9 cellular contexts compared by ENCODE assay signal in genomic region chr5:14105717-14106435, GRCh38. TPM values are rescaled to one million over a fixed set of nuclear protein-coding genes. Genes with fewer than 3 reads are reported as not detected.
DNase-seq lines count a peak whose midpoint lies in the region; ATAC-seq, FAIRE-seq and TF ChIP-seq lines count a peak whose summit lies in the region.
"Had no signal": no experiment of that assay in that cellular context is flagged by ENCODE, and none has a peak within 500 bp of the region (broad histone marks: within the 10 kb centered on the region; RNA-seq: fewer than 3 reads in every experiment).

No MANE protein-coding gene starts in this region.

- FAIRE-seq in RCC 7860 (lab: Jason Lieb, UNC) = peak; percentile 99

- no peak overlapping the region for H3K4me3 ChIP-seq in HAP-1
- no peak overlapping the region for H3K4me3 ChIP-seq in colonic mucosa

- in situ Hi-C loops in HAP-1 (cut with MboI; ENCODE audit: low sequenced_read_pairs) = no loop called here

- peaks cover 5% of the 10 kb centered on the region for H3K9me3 Mint-ChIP-seq in activated T-helper 2 cell treated with anti-CD3 and anti-CD28 coated beads, Interferon-gamma antibody, Interleukin-2, Interleukin-4, amounts not matched to agents 10 μg/mL and 5 μg/mL and 100 μg/mL, durations not matched to agents 14 hours and 24 hours and 36 hours

- no peak for ATAC-seq in HG02870 (IDR thresholded peaks at IDR 0.05; ENCODE audit: unreplicated experiment)

- no peak overlapping the region for H3K9ac ChIP-seq in colonic mucosa (ENCODE audit: low read depth in 2 of 2, low read length in 2 of 2)

- no peaks in the 10 kb centered on the region for H3K36me3 Mint-ChIP-seq in activated T-helper 2 cell treated with anti-CD3 and anti-CD28 coated beads, Interferon-gamma antibody, Interleukin-2, Interleukin-4, amounts not matched to agents 10 μg/mL and 5 μg/mL and 100 μg/mL, durations not matched to agents 14 hours and 24 hours and 36 hours (ENCODE audit: low read depth)
- H3K36me3 Mint-ChIP-seq: CD4-positive, CD25-positive, alpha-beta regulatory T cell had no signal

- no peak overlapping the region for H3K27ac Mint-ChIP-seq in activated T-helper 2 cell treated with anti-CD3 and anti-CD28 coated beads, Interferon-gamma antibody, Interleukin-2, Interleukin-4, amounts not matched to agents 10 μg/mL and 5 μg/mL and 100 μg/mL, durations not matched to agents 14 hours and 24 hours and 36 hours
- H3K27ac Mint-ChIP-seq: CD4-positive, CD25-positive, alpha-beta regulatory T cell had no signal

- TF ChIP-seq CTCF in colonic mucosa (IDR thresholded peaks at IDR 0.05) = no peak

- H3K4me3 Mint-ChIP-seq in activated T-helper 2 cell treated with anti-CD3 and anti-CD28 coated beads, Interferon-gamma antibody, Interleukin-2, Interleukin-4, amounts not matched to agents 10 μg/mL and 5 μg/mL and 100 μg/mL, durations not matched to agents 14 hours and 24 hours and 36 hours (ENCODE audit: low read depth) = no peak overlapping the region
- H3K4me3 Mint-ChIP-seq: CD4-positive, CD25-positive, alpha-beta regulatory T cell had no signal

- intact Hi-C loops in colonic mucosa (cut with DNase I) = loop anchor here (10.0 kb wide), 1 partner anchor 111 kb away; no protein-coding TSS in a partner anchor
- intact Hi-C loops in activated T-helper 2 cell treated with anti-CD3 and anti-CD28 coated beads, Interferon-gamma antibody, Interleukin-2, Interleukin-4, amounts not matched to agents 10 μg/mL and 5 μg/mL and 100 μg/mL, durations not matched to agents 14 hours and 24 hours and 36 hours (cut with micrococcal nuclease) = loop anchor here (5.0 kb wide), 1 partner anchor 166 kb away; no protein-coding TSS in a partner anchor

- H3K9me3 ChIP-seq in HAP-1 (no peaks in the 10 kb centered on the region), colonic mucosa (no peaks in the 10 kb centered on the region)

- H3K4me1 ChIP-seq in HAP-1 (peaks cover 8% of the 10 kb centered on the region), colonic mucosa (no peaks in the 10 kb centered on the region)

- peaks cover 14% of the 10 kb centered on the region for H3K27me3 Mint-ChIP-seq in activated T-helper 2 cell treated with anti-CD3 and anti-CD28 coated beads, Interferon-gamma antibody, Interleukin-2, Interleukin-4, amounts not matched to agents 10 μg/mL and 5 μg/mL and 100 μg/mL, durations not matched to agents 14 hours and 24 hours and 36 hours (ENCODE audit: low read depth)

- no peak overlapping the region for H3K27ac ChIP-seq in colonic mucosa

- DNase-seq in 8988T = peak; percentile 78
- DNase-seq in HAP-1 (ENCODE audit: low spot score in 2 of 2) = peak; percentile 62 to 68
- DNase-seq in RCC 7860 (ENCODE audit: low spot score) = peak; percentile 100
- DNase-seq in fibroblast of peridontal ligament (ENCODE audit: extremely low read depth) = peak; percentile 80
- DNase-seq in hippocampal formation (lab: John Stamatoyannopoulos, UW) = no peak
- DNase-seq in colonic mucosa = no peak
- DNase-seq in activated T-helper 2 cell treated with anti-CD3 and anti-CD28 coated beads, Interferon-gamma antibody, Interleukin-2, Interleukin-4, amounts not matched to agents 10 μg/mL and 5 μg/mL and 100 μg/mL, durations not matched to agents 14 hours and 24 hours and 36 hours (ENCODE audit: low spot score) = no peak
- DNase-seq: CD4-positive, CD25-positive, alpha-beta regulatory T cell had no signal

- no peaks in the 10 kb centered on the region for H3K36me3 ChIP-seq in HAP-1 (replicated peaks)
- no peaks in the 10 kb centered on the region for H3K36me3 ChIP-seq in colonic mucosa

- H3K27me3 ChIP-seq in HAP-1 (ENCODE audit: low read depth) (no peaks in the 10 kb centered on the region), colonic mucosa (no peaks in the 10 kb centered on the region)

- H3K4me1 Mint-ChIP-seq in activated T-helper 2 cell treated with anti-CD3 and anti-CD28 coated beads, Interferon-gamma antibody, Interleukin-2, Interleukin-4, amounts not matched to agents 10 μg/mL and 5 μg/mL and 100 μg/mL, durations not matched to agents 14 hours and 24 hours and 36 hours (ENCODE audit: low read depth) = peaks cover 16% of the 10 kb centered on the region

RNA-seq across cellular contexts. Expression of gene TRIO, which starts 37.3 kb away (rescaled TPM):
- 100 to 1,000 TPM; 134 to 138 TPM for total RNA-seq in colonic mucosa
- total RNA-seq in activated T-helper 2 cell treated with anti-CD3 and anti-CD28 coated beads, Interferon-gamma antibody, Interleukin-2, Interleukin-4, amounts not matched to agents 10 μg/mL and 5 μg/mL and 100 μg/mL, durations not matched to agents 14 hours and 24 hours and 36 hours = 28.7 and 30.1 TPM in 2 replicates

Comparison
In these comparisons a context has a peak if more than half of its experiments do, and no peak if none do; other contexts are left out.
1. DNase-seq: peak in 8988T (single experiment), HAP-1 (2 of 2), RCC 7860 (single experiment) and fibroblast of peridontal ligament (single experiment); none in hippocampal formation (0 of 2), colonic mucosa (single experiment) and activated T-helper 2 cell treated with anti-CD3 and anti-CD28 coated beads, Interferon-gamma antibody, Interleukin-2, Interleukin-4, amounts not matched to agents 10 μg/mL and 5 μg/mL and 100 μg/mL, durations not matched to agents 14 hours and 24 hours and 36 hours (single experiment).